ENCODE assay signal across 8 cellular contexts in the genomic region with DNA sequence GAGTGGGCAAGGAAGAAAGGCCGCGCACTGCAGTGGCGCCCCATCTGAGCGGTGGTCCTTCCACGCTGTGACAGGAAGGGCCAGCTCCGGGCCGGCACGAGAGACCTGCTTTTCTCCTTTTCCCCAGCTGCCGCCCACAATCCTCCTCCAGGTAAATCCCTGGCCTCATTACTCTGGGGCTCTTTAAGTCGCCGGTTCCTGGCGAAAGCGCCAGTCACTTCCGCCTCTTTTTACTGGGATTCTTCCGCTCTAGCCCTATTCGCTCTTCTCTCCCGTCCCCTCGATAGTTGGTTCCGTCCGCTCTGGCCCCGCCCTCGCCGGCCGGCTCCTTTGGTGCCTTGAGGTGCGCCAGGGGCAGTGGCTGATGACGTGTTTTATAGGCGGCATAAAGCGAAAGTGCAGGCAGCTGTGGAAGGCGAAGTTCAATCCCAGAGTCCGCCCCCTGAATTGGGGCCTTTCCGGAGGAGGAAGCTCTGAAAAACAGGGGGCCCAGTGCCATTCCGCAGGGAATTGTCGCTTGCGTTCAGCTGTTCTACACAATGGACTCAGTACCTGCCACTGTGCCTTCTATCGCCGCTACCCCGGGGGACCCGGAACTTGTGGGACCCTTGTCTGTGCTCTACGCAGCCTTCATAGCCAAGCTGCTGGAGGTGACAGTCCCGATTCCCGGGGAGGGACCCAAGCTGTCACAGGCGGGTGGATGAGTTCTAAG. TPM values are rescaled to one million over a fixed set of nuclear protein-coding genes. Genes with fewer than 3 reads are reported as not detected.
DNase-seq lines count a peak whose midpoint lies in the region; ATAC-seq and TF ChIP-seq lines count a peak whose summit lies in the region.

No MANE protein-coding gene starts in this region.

- TF ChIP-seq EP300 in tibial nerve (IDR thresholded peaks at IDR 0.05), result peak; percentile 80 to 96

- in situ Hi-C loops in GM13976 (cut with MboI; ENCODE audit: low sequenced_read_pairs, unreplicated experiment), result no loop called here

- peak overlapping the region; percentile 21 for H3K9ac ChIP-seq in parathyroid adenoma

- TF ChIP-seq POLR2A in adrenal gland (IDR thresholded peaks at IDR 0.05) (peak; percentile 85 to 94), tibial nerve (IDR thresholded peaks at IDR 0.05) (peak; percentile 15 to 72)

- intact Hi-C loops in adrenal gland (cut with DNase I) (no loop called here), cardiac septum (cut with DNase I) (loop anchor here (1.0 to 10.0 kb wide), 3 partner anchors 52 to 899 kb away; a partner anchor contains a TSS)

- H3K27ac ChIP-seq in adrenal gland (peak overlapping the region; percentile 88 to 96 (median 92)), parathyroid adenoma (peak overlapping the region; percentile 88), tibial nerve (peak overlapping the region; percentile 79 to 96 (median 96))

- peaks cover 0 to 3% of the 10 kb centered on the region in 2 donors for H3K36me3 ChIP-seq in adrenal gland (replicated peaks in 1 of 2)
- H3K36me3 ChIP-seq in parathyroid adenoma (ENCODE audit: control insufficient read depth, insufficient read depth, low read length), result no peaks in the 10 kb centered on the region
- peaks cover 0 to 9% (median 0%) of the 10 kb centered on the region in 3 donors for H3K36me3 ChIP-seq in tibial nerve

- WGBS in adrenal gland, 4 donors, result 0 to 1% (median 0%) methylated on average over 22 to 42 of the region's 42 CpGs
- 0% methylated on average over 31 to 42 of the region's 42 CpGs for WGBS in tibial nerve, 2 donors

- H3K4me2 ChIP-seq in parathyroid adenoma (ENCODE audit: low read length), result peak overlapping the region; percentile 90

- H3K79me2 ChIP-seq in parathyroid adenoma, result peaks cover 4% of the 10 kb centered on the region

- H3K4me1 ChIP-seq in adrenal gland (replicated peaks in 1 of 2), result peaks cover 5 to 8% of the 10 kb centered on the region in 2 donors
- H3K4me1 ChIP-seq in parathyroid adenoma, result no peaks in the 10 kb centered on the region
- H3K4me1 ChIP-seq in tibial nerve, result peaks cover 0 to 24% (median 9%) of the 10 kb centered on the region in 4 donors

- H3K27me3 ChIP-seq in adrenal gland, result no peaks in the 10 kb centered on the region
- no peaks in the 10 kb centered on the region for H3K27me3 ChIP-seq in parathyroid adenoma (ENCODE audit: control insufficient read depth, insufficient read depth, low read length)
- no peaks in the 10 kb centered on the region for H3K27me3 ChIP-seq in tibial nerve

- H2AFZ ChIP-seq in parathyroid adenoma, result peak overlapping the region; percentile 94

- H3K4me3 ChIP-seq in adrenal gland (peak overlapping the region; percentile 68 to 89 (median 78)), parathyroid adenoma (ENCODE audit: low read depth, low read length) (peak overlapping the region; percentile 72), tibial nerve (peak overlapping the region; percentile 56 to 86 (median 77))

- DNase-seq in GM13976 (ENCODE audit: low spot score), result peak; percentile 91
- peak; percentile 87 for DNase-seq in NCI-H1436 treated with DMSO at 0.1 percent for 48 hours (lab: John Stamatoyannopoulos, UW)
- peak; percentile 97 for DNase-seq in T follicular helper cell (ENCODE audit: low read depth)
- DNase-seq in adrenal gland, result peak; percentile 98 to 99 (median 98)
- peak; percentile 99 for DNase-seq in cardiac septum (ENCODE audit: low spot score)
- DNase-seq in tibial nerve (ENCODE audit: low spot score in 2 of 2), result peak; percentile 93 to 95

- no peak for TF ChIP-seq CTCF in GM13976 (IDR thresholded peaks at IDR 0.05; ENCODE audit: borderline replicate concordance, control extremely low read depth, extremely low read depth, insufficient read depth, missing control alignments)
- no peak for TF ChIP-seq CTCF in adrenal gland (IDR thresholded peaks at IDR 0.05)
- TF ChIP-seq CTCF in parathyroid adenoma (IDR thresholded peaks at IDR 0.05), result no peak
- peak in 1 of 5 experiments; percentile 47 for TF ChIP-seq CTCF in tibial nerve (IDR thresholded peaks at IDR 0.05)

- no peaks in the 10 kb centered on the region for H3K9me3 ChIP-seq in adrenal gland (replicated peaks in 1 of 3)
- H3K9me3 ChIP-seq in parathyroid adenoma (ENCODE audit: control insufficient read depth, low read length), result no peaks in the 10 kb centered on the region
- H3K9me3 ChIP-seq in tibial nerve, result no peaks in the 10 kb centered on the region

- ATAC-seq in HG02852 (IDR thresholded peaks at IDR 0.05; ENCODE audit: unreplicated experiment), result peak; percentile 97

RNA-seq across cellular contexts. Expression of a gene that starts 26.2 kb away (rescaled TPM):
- total RNA-seq in adrenal gland (100 to 1,000 TPM in 1 of 8 donors, 10 to 100 TPM in 7; 37.7 to 101 (median 65.9) TPM), cardiac septum (42.3 TPM), tibial nerve (10 to 100 TPM; 30.4 to 91.5 (median 61.0) TPM)
- 100 to 1,000 TPM in 1 of 3 donors, 10 to 100 TPM in 2; 33.1 to 134 (median 45.2) TPM for polyA plus RNA-seq in adrenal gland

RNA-seq across cellular contexts. Expression of a gene that starts 54.4 kb away (rescaled TPM):
- total RNA-seq in adrenal gland (1 to 10 TPM; 1.6 to 9.4 (median 5.7) TPM), cardiac septum (3.9 TPM), tibial nerve (10 to 100 TPM in 1 of 4 donors, 1 to 10 TPM in 3; 3.9 to 14.4 (median 8.0) TPM)
- 1 to 10 TPM; 1.4 to 6.6 (median 1.6) TPM for polyA plus RNA-seq in adrenal gland

Comparison
In these comparisons a context has a peak if more than half of its experiments do, and no peak if none do; other contexts are left out.
1. Peak in every context shown above with its lines: DNase-seq, ATAC-seq, H3K4me3 ChIP-seq and H3K27ac ChIP-seq.